Comparison of ENCODE assay signal across 8 cellular contexts in the genomic region with DNA sequence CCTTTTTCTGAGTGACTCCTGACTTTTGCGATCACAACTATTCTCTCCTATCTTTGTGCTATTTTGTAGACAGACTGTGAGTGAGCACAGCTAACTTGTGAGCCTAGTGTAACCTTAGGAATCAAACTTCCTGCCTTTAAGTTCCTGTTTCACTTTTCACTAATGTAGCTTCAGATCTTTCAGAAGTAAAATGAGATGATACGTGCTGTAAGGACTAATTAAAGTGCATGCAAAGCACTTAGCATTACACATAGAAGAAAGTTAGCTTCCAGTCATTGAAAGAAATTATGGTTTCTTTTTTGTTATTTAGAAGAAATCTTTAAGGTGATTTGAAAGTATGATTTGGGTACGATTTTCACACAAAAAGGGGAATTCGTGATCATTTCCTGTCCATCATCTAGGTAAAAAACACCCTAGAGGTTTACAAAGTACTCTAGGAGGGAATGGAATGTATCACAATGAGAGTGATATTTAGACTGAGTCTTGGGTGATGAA.
DNase-seq lines count a peak whose midpoint lies in the region; ATAC-seq and TF ChIP-seq lines count a peak whose summit lies in the region.

No MANE protein-coding gene starts in this region.

- H3K36me3 Mint-ChIP-seq in IgD-negative memory B cell = peaks cover 5% of the 10 kb centered on the region

- H3K27ac Mint-ChIP-seq in IgD-negative memory B cell = peak overlapping the region; percentile 37 to 96 (median 83)

- WGBS in lower leg skin, 2 donors = 69 to 76% methylated on average over 4 of the region's 4 CpGs

- H3K27me3 Mint-ChIP-seq in IgD-negative memory B cell = no peaks in the 10 kb centered on the region

- intact Hi-C loops in lower leg skin (cut with DNase I; ENCODE audit: low total_unique reads) = no loop called here

- TF ChIP-seq CTCF in GM13976 (IDR thresholded peaks at IDR 0.05; ENCODE audit: borderline replicate concordance, control extremely low read depth, extremely low read depth, insufficient read depth, missing control alignments) = no peak
- no peak for TF ChIP-seq CTCF in lower leg skin (IDR thresholded peaks at IDR 0.05)

- peaks cover 38 to 56% (median 44%) of the 10 kb centered on the region in 3 donors for H3K4me1 Mint-ChIP-seq in IgD-negative memory B cell

- ATAC-seq in GM21515 (IDR thresholded peaks at IDR 0.05; ENCODE audit: unreplicated experiment) (peak; percentile 80), esophagus mucosa (peak; percentile 20)

- in situ Hi-C loops in GM13976 (cut with MboI; ENCODE audit: low sequenced_read_pairs, unreplicated experiment) = no loop called here

- H3K9me3 Mint-ChIP-seq in IgD-negative memory B cell = no peaks in the 10 kb centered on the region

- peak overlapping the region; percentile 46 to 92 (median 80) for H3K4me3 Mint-ChIP-seq in IgD-negative memory B cell

- no peak overlapping the region for H3K4me3 ChIP-seq in lower leg skin (ENCODE audit: low read depth, poor library complexity, severe bottlenecking)

- DNase-seq in GM13976 (ENCODE audit: low spot score) = peak; percentile 45
- no peak for DNase-seq in hypothalamus (lab: John Stamatoyannopoulos, UW)
- DNase-seq in NCI-H526 (lab: John Stamatoyannopoulos, UW) = no peak
- DNase-seq in lower leg skin (ENCODE audit: low spot score in 2 of 2) = no peak
- DNase-seq in HPDE6-E6E7 (ENCODE audit: extremely low spot score) = no peak

- no peak for TF ChIP-seq POLR2A in lower leg skin (IDR thresholded peaks at IDR 0.05)
